8 cellular contexts compared by ENCODE assay signal in the genomic region with DNA sequence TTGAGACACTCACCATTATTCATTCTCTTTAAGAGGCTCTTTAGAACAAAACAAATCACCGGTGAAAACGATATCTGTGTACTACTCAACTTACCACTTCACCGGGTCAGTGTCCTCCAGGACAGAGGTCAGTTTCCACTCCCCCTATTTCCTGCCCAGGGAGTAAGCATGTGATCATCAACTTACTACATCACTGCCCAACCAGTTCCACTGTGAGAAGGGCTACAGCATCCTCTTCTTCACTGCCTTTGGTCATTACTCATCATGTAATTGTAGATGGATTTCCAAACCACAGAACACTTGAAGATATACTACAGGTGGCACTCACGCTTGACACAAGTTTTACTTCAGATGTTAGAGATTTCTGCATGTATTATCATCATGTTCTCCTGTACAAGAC.
A peak's percentile ranks its signal among the peaks of the same experiment; 100 is the strongest.
DNase-seq lines count a peak whose midpoint lies in the region; TF ChIP-seq lines count a peak whose summit lies in the region.

No MANE protein-coding gene starts in this region.

- H3K36me3 ChIP-seq in GM06990 (ENCODE audit: control insufficient read depth, insufficient read depth, low read length) (no peaks in the 10 kb centered on the region), HEK293 (ENCODE audit: control insufficient read depth in 2 of 2, insufficient read depth in 1 of 2, low read length in 2 of 2) (no peaks in the 10 kb centered on the region; a peak in 1 of 3 replicates)

- H3K4me3 ChIP-seq in GM06990 (replicated peaks; ENCODE audit: low read depth, low read length), result no peak overlapping the region
- H3K4me3 ChIP-seq in HEK293 (ENCODE audit: low read depth, low read length), result no peak overlapping the region

- H3K27me3 ChIP-seq in GM06990 (replicated peaks; ENCODE audit: control insufficient read depth, insufficient read depth, low read length), result no peaks in the 10 kb centered on the region

- POLR2A ChIA-PET in HEK293 (lab: Yijun Ruan, JAX), result no interaction called here

- no peaks in the 10 kb centered on the region for H3K9me3 ChIP-seq in HEK293 (ENCODE audit: control insufficient read depth, insufficient read depth, low read depth, low read length)

- TF ChIP-seq CTCF in GM06990 (IDR thresholded peaks at IDR 0.05; ENCODE audit: insufficient read depth, low read length, poor library complexity, severe bottlenecking) (no peak), HEK293 (tag by site-specific recombination; IDR thresholded peaks at IDR 0.05) (no peak)

- peaks cover 14% of the 10 kb centered on the region for H3K4me1 ChIP-seq in HEK293 (ENCODE audit: control insufficient read depth, insufficient read depth, low read length)

- no peak overlapping the region for H3K27ac ChIP-seq in HEK293 (ENCODE audit: extremely low read depth, low read depth, low read length)

- DNase-seq in GM06990 (ENCODE audit: extremely low read depth, insufficient read length) (peak; percentile 45), SW 1271 (lab: John Stamatoyannopoulos, UW) (peak; percentile 81 to 94), kidney tubule cell (ENCODE audit: low spot score) (peak; percentile 96), GM19238 (ENCODE audit: insufficient read length, low spot score) (no peak), NCI-H1930 (lab: John Stamatoyannopoulos, UW) (no peak), SW480 (ENCODE audit: low spot score) (no peak), NCI-H1694 (lab: John Stamatoyannopoulos, UW) (no peak)

- CTCF ChIA-PET in HEK293 (lab: Yijun Ruan, JAX), result interaction anchor here (1.0 kb wide), 1 partner anchor 41 kb away, joined by 3 read pairs; no protein-coding TSS in a partner anchor

TF ChIP-seq in HEK293, 187 proteins besides CTCF, POLR2A, EP300 and RAD21:
- TF ChIP-seq ZNF600 (tag by site-specific recombination; IDR thresholded peaks at IDR 0.05), result peak; percentile 29; the same call in 1 of the 2 replicates
- TF ChIP-seq ZNF10 (tag by site-specific recombination; IDR thresholded peaks at IDR 0.05), result 0 out of 2 replicates have a peak, but pooled peaks have one; percentile 36
- TF ChIP-seq, protein P1, sequence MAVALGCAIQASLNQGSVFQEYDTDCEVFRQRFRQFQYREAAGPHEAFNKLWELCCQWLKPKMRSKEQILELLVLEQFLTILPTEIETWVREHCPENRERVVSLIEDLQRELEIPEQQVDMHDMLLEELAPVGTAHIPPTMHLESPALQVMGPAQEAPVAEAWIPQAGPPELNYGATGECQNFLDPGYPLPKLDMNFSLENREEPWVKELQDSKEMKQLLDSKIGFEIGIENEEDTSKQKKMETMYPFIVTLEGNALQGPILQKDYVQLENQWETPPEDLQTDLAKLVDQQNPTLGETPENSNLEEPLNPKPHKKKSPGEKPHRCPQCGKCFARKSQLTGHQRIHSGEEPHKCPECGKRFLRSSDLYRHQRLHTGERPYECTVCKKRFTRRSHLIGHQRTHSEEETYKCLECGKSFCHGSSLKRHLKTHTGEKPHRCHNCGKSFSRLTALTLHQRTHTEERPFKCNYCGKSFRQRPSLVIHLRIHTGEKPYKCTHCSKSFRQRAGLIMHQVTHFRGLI (tag by site-specific recombination; IDR thresholded peaks at IDR 0.05), result peak; percentile 54; the same call in 1 of the 2 replicates
- TF ChIP-seq ZFP41 (tag by site-specific recombination; IDR thresholded peaks at IDR 0.05; ENCODE audit: borderline replicate concordance), result no peak
- TF ChIP-seq OVOL3 (tag by site-specific recombination; IDR thresholded peaks at IDR 0.05), result no peak
- peak; percentile 45; the same call in 1 of the 2 replicates for TF ChIP-seq ZEB2 (tag by site-specific recombination; IDR thresholded peaks at IDR 0.05)
- TF ChIP-seq, protein P2, sequence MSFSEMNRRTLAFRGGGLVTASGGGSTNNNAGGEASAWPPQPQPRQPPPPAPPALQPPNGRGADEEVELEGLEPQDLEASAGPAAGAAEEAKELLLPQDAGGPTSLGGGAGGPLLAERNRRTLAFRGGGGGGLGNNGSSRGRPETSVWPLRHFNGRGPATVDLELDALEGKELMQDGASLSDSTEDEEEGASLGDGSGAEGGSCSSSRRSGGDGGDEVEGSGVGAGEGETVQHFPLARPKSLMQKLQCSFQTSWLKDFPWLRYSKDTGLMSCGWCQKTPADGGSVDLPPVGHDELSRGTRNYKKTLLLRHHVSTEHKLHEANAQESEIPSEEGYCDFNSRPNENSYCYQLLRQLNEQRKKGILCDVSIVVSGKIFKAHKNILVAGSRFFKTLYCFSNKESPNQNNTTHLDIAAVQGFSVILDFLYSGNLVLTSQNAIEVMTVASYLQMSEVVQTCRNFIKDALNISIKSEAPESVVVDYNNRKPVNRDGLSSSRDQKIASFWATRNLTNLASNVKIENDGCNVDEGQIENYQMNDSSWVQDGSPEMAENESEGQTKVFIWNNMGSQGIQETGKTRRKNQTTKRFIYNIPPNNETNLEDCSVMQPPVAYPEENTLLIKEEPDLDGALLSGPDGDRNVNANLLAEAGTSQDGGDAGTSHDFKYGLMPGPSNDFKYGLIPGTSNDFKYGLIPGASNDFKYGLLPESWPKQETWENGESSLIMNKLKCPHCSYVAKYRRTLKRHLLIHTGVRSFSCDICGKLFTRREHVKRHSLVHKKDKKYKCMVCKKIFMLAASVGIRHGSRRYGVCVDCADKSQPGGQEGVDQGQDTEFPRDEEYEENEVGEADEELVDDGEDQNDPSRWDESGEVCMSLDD (tag by site-specific recombination; IDR thresholded peaks at IDR 0.05), result no peak
- TF ChIP-seq, protein P3, sequence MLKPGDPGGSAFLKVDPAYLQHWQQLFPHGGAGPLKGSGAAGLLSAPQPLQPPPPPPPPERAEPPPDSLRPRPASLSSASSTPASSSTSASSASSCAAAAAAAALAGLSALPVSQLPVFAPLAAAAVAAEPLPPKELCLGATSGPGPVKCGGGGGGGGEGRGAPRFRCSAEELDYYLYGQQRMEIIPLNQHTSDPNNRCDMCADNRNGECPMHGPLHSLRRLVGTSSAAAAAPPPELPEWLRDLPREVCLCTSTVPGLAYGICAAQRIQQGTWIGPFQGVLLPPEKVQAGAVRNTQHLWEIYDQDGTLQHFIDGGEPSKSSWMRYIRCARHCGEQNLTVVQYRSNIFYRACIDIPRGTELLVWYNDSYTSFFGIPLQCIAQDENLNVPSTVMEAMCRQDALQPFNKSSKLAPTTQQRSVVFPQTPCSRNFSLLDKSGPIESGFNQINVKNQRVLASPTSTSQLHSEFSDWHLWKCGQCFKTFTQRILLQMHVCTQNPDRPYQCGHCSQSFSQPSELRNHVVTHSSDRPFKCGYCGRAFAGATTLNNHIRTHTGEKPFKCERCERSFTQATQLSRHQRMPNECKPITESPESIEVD (tag by site-specific recombination; IDR thresholded peaks at IDR 0.05), result no peak
- 0 out of 2 replicates have a peak, but pooled peaks have one; percentile 9 for TF ChIP-seq ZNF664 (tag by site-specific recombination; IDR thresholded peaks at IDR 0.05)
- peak; percentile 49; the same call in 1 of the 2 replicates for TF ChIP-seq OSR2 (tag by site-specific recombination; IDR thresholded peaks at IDR 0.05)
- no peak for TF ChIP-seq ZNF48 (tag by site-specific recombination; IDR thresholded peaks at IDR 0.05)
- TF ChIP-seq SCRT2 (tag by site-specific recombination; IDR thresholded peaks at IDR 0.05), result peak; percentile 93
- TF ChIP-seq, protein P4, sequence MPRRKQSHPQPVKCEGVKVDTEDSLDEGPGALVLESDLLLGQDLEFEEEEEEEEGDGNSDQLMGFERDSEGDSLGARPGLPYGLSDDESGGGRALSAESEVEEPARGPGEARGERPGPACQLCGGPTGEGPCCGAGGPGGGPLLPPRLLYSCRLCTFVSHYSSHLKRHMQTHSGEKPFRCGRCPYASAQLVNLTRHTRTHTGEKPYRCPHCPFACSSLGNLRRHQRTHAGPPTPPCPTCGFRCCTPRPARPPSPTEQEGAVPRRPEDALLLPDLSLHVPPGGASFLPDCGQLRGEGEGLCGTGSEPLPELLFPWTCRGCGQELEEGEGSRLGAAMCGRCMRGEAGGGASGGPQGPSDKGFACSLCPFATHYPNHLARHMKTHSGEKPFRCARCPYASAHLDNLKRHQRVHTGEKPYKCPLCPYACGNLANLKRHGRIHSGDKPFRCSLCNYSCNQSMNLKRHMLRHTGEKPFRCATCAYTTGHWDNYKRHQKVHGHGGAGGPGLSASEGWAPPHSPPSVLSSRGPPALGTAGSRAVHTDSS (tag by site-specific recombination; IDR thresholded peaks at IDR 0.05), result peak; percentile 79
- peak; percentile 52; the same call in 1 of the 2 replicates for TF ChIP-seq SP7 (tag by site-specific recombination; IDR thresholded peaks at IDR 0.05)
- TF ChIP-seq YY2 (tag by site-specific recombination; IDR thresholded peaks at IDR 0.05), result no peak
- peak; percentile 19; the same call in 1 of the 2 replicates for TF ChIP-seq ZBTB21 (tag by site-specific recombination; IDR thresholded peaks at IDR 0.05)
- peak; percentile 79 for TF ChIP-seq ZNF629 (tag by site-specific recombination; IDR thresholded peaks at IDR 0.05)

Comparison
In these comparisons a context has a peak if more than half of its experiments do, and no peak if none do; other contexts are left out.
1. DNase-seq: peak in GM06990 (single experiment), SW 1271 (2 of 2) and kidney tubule cell (single experiment); none in GM19238 (single experiment), NCI-H1930 (0 of 2), SW480 (single experiment) and NCI-H1694 (single experiment).